In the genomic region with DNA sequence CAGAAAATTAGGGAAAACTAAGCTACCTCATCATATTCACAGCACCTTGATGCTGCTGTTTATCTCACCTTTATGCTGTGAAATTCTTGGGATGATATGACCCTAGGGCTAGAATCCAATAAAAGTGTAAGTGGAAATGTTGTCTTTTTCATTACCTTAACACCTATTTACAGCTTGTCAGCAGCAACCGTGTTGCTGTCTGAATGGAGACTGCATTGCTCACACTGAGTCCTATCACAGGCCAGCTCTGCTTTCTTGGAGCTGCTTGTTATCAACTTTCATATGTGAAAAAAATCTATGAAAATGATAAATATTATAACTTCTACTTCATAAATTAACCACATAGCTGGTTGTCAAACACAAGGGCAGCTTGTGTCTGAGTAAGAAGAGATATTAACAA, we compare ENCODE assay signal across 27 cellular contexts.
"Had no signal": no experiment of that assay in that cellular context is flagged by ENCODE, and none has a peak within 500 bp of the region (broad histone marks: within the 10 kb centered on the region; RNA-seq: fewer than 3 reads in every experiment).

No MANE protein-coding gene starts in this region.

- H3K4me3 ChIP-seq: breast epithelium, esophagus muscularis mucosa, heart left ventricle, ovary, skin epidermis, testis had no signal

- H3K4me1 ChIP-seq: breast epithelium, esophagus muscularis mucosa, heart left ventricle, testis had no signal

- H3K27me3 Mint-ChIP-seq: activated B cell treated with CpG ODN at 0.5 μM for 24 hours; activated CD8-positive, alpha-beta T cell treated with anti-CD3 and anti-CD28 coated beads for 36 hours; activated naive CD4-positive, alpha-beta T cell treated with anti-CD3 and anti-CD28 coated beads, Interleukin-2, amount 50 U/mL, for 24 hours; activated naive CD8-positive, alpha-beta T cell treated with anti-CD3 and anti-CD28 coated beads, Interleukin-2, amount 50 U/mL, for 24 hours; progenitor cell of endocrine pancreas had no signal

- H3K36me3 ChIP-seq: esophagus muscularis mucosa, heart left ventricle, ovary had no signal

- H3K27ac Mint-ChIP-seq: activated B cell treated with CpG ODN at 0.5 μM for 24 hours; activated CD8-positive, alpha-beta T cell treated with anti-CD3 and anti-CD28 coated beads for 36 hours; activated naive CD4-positive, alpha-beta T cell treated with anti-CD3 and anti-CD28 coated beads, Interleukin-2, amount 50 U/mL, for 24 hours; activated naive CD8-positive, alpha-beta T cell treated with anti-CD3 and anti-CD28 coated beads, Interleukin-2, amount 50 U/mL, for 24 hours; activated T-helper 2 cell treated with anti-CD3 and anti-CD28 coated beads, Interferon-gamma antibody, Interleukin-2, Interleukin-4, amounts not matched to agents 10 μg/mL and 5 μg/mL and 100 μg/mL, durations not matched to agents 14 hours and 24 hours and 36 hours; progenitor cell of endocrine pancreas had no signal

- H3K27me3 ChIP-seq: breast epithelium, esophagus muscularis mucosa, foreskin keratinocyte, heart left ventricle, ovary, testis had no signal

- DNase-seq: activated B cell treated with CpG ODN at 0.5 μM for 24 hours; activated CD4-positive, alpha-beta T cell treated with anti-CD3 and anti-CD28 coated beads, Interleukin-2, amount 50 U/mL, for 1 hour; activated CD8-positive, alpha-beta T cell treated with anti-CD3 and anti-CD28 coated beads for 36 hours; activated naive CD8-positive, alpha-beta T cell treated with anti-CD3 and anti-CD28 coated beads, Interleukin-2, amount 50 U/mL, for 24 hours; activated T-cell treated with anti-CD3 and anti-CD28 coated beads, Interleukin-2, amount 50 U/mL, for 4 hours; amygdala; central memory CD4-positive, alpha-beta T cell; dermis blood vessel endothelial cell; effector CD4-positive, alpha-beta T cell; heart left ventricle; islet precursor cell; left cardiac atrium; left ventricle myocardium superior; ovary; stimulated activated CD4-positive, alpha-beta T cell treated with anti-CD3 and anti-CD28 coated beads, Interleukin-12 subunit alpha, Interleukin-12 subunit beta, amount 100 ng/mL, for 4 hours; stimulated activated CD4-positive, alpha-beta T cell treated with anti-CD3 and anti-CD28 coated beads, Interleukin-4, amount 100 ng/mL, for 1 hour; stimulated activated naive CD8-positive, alpha-beta T cell treated with anti-CD3 and anti-CD28 coated beads, Interleukin-15, Interleukin-2, amounts not matched to agents 100 U/mL and 50 U/mL, for 24 hours; testis; trophoblast cell had no signal

- H3K4me3 Mint-ChIP-seq: activated B cell treated with CpG ODN at 0.5 μM for 24 hours; activated CD8-positive, alpha-beta T cell treated with anti-CD3 and anti-CD28 coated beads for 36 hours; activated naive CD4-positive, alpha-beta T cell treated with anti-CD3 and anti-CD28 coated beads, Interleukin-2, amount 50 U/mL, for 24 hours; activated naive CD8-positive, alpha-beta T cell treated with anti-CD3 and anti-CD28 coated beads, Interleukin-2, amount 50 U/mL, for 24 hours; activated T-cell treated with anti-CD3 and anti-CD28 coated beads, Interleukin-2, amount 50 U/mL, for 4 hours; nephron had no signal

- H3K9me3 ChIP-seq: breast epithelium, esophagus muscularis mucosa, heart left ventricle, ovary, testis had no signal

- H3K4me1 Mint-ChIP-seq: activated B cell treated with CpG ODN at 0.5 μM for 24 hours; activated naive CD4-positive, alpha-beta T cell treated with anti-CD3 and anti-CD28 coated beads, Interleukin-2, amount 50 U/mL, for 24 hours; activated naive CD8-positive, alpha-beta T cell treated with anti-CD3 and anti-CD28 coated beads, Interleukin-2, amount 50 U/mL, for 24 hours had no signal

- H3K36me3 Mint-ChIP-seq: activated naive CD4-positive, alpha-beta T cell treated with anti-CD3 and anti-CD28 coated beads, Interleukin-2, amount 50 U/mL, for 24 hours had no signal

- H3K9me3 Mint-ChIP-seq: nephron had no signal
